Comparison of ENCODE assay signal across 8 cellular contexts in genomic region chr9:76810377-76810957, GRCh38. TPM values are rescaled to one million over a fixed set of nuclear protein-coding genes. Genes with fewer than 3 reads are reported as not detected.
DNase-seq lines count a peak whose midpoint lies in the region; ATAC-seq, FAIRE-seq and TF ChIP-seq lines count a peak whose summit lies in the region.

No MANE protein-coding gene starts in this region.

- intact Hi-C loops in Caco-2 (cut with micrococcal nuclease; ENCODE audit: unreplicated experiment) (loop anchor here (1.0 to 2.0 kb wide), 2 partner anchors 177 to 340 kb away; no protein-coding TSS in a partner anchor), breast epithelium (cut with DNase I; ENCODE audit: low total_unique reads) (no loop called here)

- H3K79me2 ChIP-seq in keratinocyte (ENCODE audit: control insufficient read depth, insufficient read depth, low read length): no peaks in the 10 kb centered on the region

- H3K4me3 Mint-ChIP-seq in Caco-2 (ENCODE audit: unreplicated experiment): no peak overlapping the region

- no peaks in the 10 kb centered on the region for H3K27me3 ChIP-seq in Caco-2 (replicated peaks; ENCODE audit: control insufficient read depth, insufficient read depth, low read length)
- H3K27me3 ChIP-seq in breast epithelium: no peaks in the 10 kb centered on the region
- no peaks in the 10 kb centered on the region for H3K27me3 ChIP-seq in keratinocyte (ENCODE audit: control insufficient read depth, extremely low read depth, insufficient read depth, low read length)
- H3K27me3 ChIP-seq in thoracic aorta (replicated peaks; ENCODE audit: insufficient read depth): no peaks in the 10 kb centered on the region

- ATAC-seq in GM18858 (IDR thresholded peaks at IDR 0.05; ENCODE audit: unreplicated experiment) (peak; percentile 88), HG03342 (IDR thresholded peaks at IDR 0.05; ENCODE audit: unreplicated experiment) (peak; percentile 81), thoracic aorta (ENCODE audit: insufficient number of reproducible peaks, low FRiP score, low read depth) (no peak)

- CTCF ChIA-PET in Caco-2 (lab: Charles Lee): interaction anchor here (0.6 to 1.5 kb wide), 4 partner anchors 175 to 308 kb away, joined by 3 read pairs; no protein-coding TSS in a partner anchor

- H3K4me1 ChIP-seq in Caco-2 (no peaks in the 10 kb centered on the region), breast epithelium (no peaks in the 10 kb centered on the region), keratinocyte (ENCODE audit: control insufficient read depth, extremely low read depth, insufficient read depth, low read length) (peaks cover 3% of the 10 kb centered on the region), thoracic aorta (ENCODE audit: control insufficient read depth in 1 of 2, low read depth in 2 of 2) (peaks cover 0 to 8% of the 10 kb centered on the region in 2 donors)

- no peak overlapping the region for H3K9ac ChIP-seq in keratinocyte (ENCODE audit: control insufficient read depth, extremely low read depth, insufficient read depth, low read length)

- H4K20me1 ChIP-seq in keratinocyte (ENCODE audit: control insufficient read depth, extremely low read depth, insufficient read depth, low read length): no peaks in the 10 kb centered on the region

- peak; percentile 62 for FAIRE-seq in keratinocyte (lab: Jason Lieb, UNC)

- no peaks in the 10 kb centered on the region for H3K36me3 Mint-ChIP-seq in Caco-2 (ENCODE audit: insufficient read depth, unreplicated experiment)

- H2AFZ ChIP-seq in keratinocyte (ENCODE audit: control insufficient read depth, low read length): no peak overlapping the region

- no peak overlapping the region for H3K4me3 ChIP-seq in Caco-2 (ENCODE audit: low read depth, low read length)
- H3K4me3 ChIP-seq in breast epithelium: no peak overlapping the region
- no peak overlapping the region for H3K4me3 ChIP-seq in keratinocyte (ENCODE audit: control insufficient read depth in 2 of 3, extremely low read depth in 1 of 3, insufficient read depth in 2 of 3, low read depth in 1 of 3, low read length in 3 of 3)
- no peak overlapping the region for H3K4me3 ChIP-seq in thoracic aorta

- TF ChIP-seq POLR2A in breast epithelium (IDR thresholded peaks at IDR 0.05): no peak

- H3K36me3 ChIP-seq in Caco-2 (ENCODE audit: control insufficient read depth, insufficient read depth, low read length): no peaks in the 10 kb centered on the region
- H3K36me3 ChIP-seq in breast epithelium: no peaks in the 10 kb centered on the region
- no peaks in the 10 kb centered on the region for H3K36me3 ChIP-seq in keratinocyte (ENCODE audit: control insufficient read depth in 2 of 2, extremely low read depth in 1 of 2, insufficient read depth in 2 of 2, low read length in 2 of 2)
- H3K36me3 ChIP-seq in thoracic aorta: peaks cover 13% of the 10 kb centered on the region

- H3K27ac Mint-ChIP-seq in Caco-2 (ENCODE audit: unreplicated experiment): no peak overlapping the region

- no peaks in the 10 kb centered on the region for H3K27me3 Mint-ChIP-seq in Caco-2 (ENCODE audit: insufficient read depth, unreplicated experiment)

- BruUV-seq in Caco-2 (replicated peaks; lab: Mats Ljungman, UMichigan): no TSS peak

- H3K9me3 Mint-ChIP-seq in Caco-2 (ENCODE audit: unreplicated experiment): no peaks in the 10 kb centered on the region

- dilution Hi-C loops in keratinocyte (cut with MboI; ENCODE audit: extremely low pct_ligation_motif_present, low sequenced_read_pairs): loop anchor here (25.0 kb wide), 1 partner anchor 177 kb away; no protein-coding TSS in a partner anchor

- no peak overlapping the region for H3K4me2 ChIP-seq in keratinocyte (ENCODE audit: control insufficient read depth, extremely low read depth, insufficient read depth, low read depth, low read length)

- DNase-seq in Caco-2 (peak; percentile 23 to 36), NCI-H748 treated with DMSO at 0.1 percent for 48 hours (lab: John Stamatoyannopoulos, UW) (peak; percentile 64), breast epithelium (ENCODE audit: low spot score in 2 of 2) (no peak), keratinocyte (ENCODE audit: low read depth, low spot score) (peak; percentile 23), thoracic aorta (ENCODE audit: low spot score) (no peak)
- DNase-seq in activated effector memory CD4-positive, alpha-beta T cell treated with Interleukin-2 at 50 U/mL for 16 hours: no peak

- H3K27ac ChIP-seq in breast epithelium: no peak overlapping the region
- H3K27ac ChIP-seq in keratinocyte (ENCODE audit: control insufficient read depth, insufficient read depth, low read length): no peak overlapping the region
- peak overlapping the region in 1 of 2 donors; percentile 11 for H3K27ac ChIP-seq in thoracic aorta

- H3K9me3 ChIP-seq in Caco-2: no peaks in the 10 kb centered on the region
- no peaks in the 10 kb centered on the region for H3K9me3 ChIP-seq in breast epithelium
- H3K9me3 ChIP-seq in keratinocyte (ENCODE audit: control insufficient read depth, low read depth, low read length): no peaks in the 10 kb centered on the region
- H3K9me3 ChIP-seq in thoracic aorta: no peaks in the 10 kb centered on the region

- POLR2A ChIA-PET in Caco-2 (lab: Charles Lee): no interaction called here

- peak; percentile 10 to 33 for TF ChIP-seq CTCF in Caco-2 (IDR thresholded peaks at IDR 0.05; ENCODE audit: insufficient read depth in 1 of 2, low read depth in 1 of 2, low read length in 1 of 2, severe bottlenecking in 1 of 2, unreplicated experiment in 1 of 2)
- peak; percentile 64 to 91 (median 86) for TF ChIP-seq CTCF in breast epithelium (IDR thresholded peaks at IDR 0.05)
- peak; percentile 75 to 87 (median 82) for TF ChIP-seq CTCF in keratinocyte (optimal IDR thresholded peaks at IDR 0.05 in 1 of 3, IDR thresholded peaks at IDR 0.05 in 1 of 3, conservative IDR thresholded peaks at IDR 0.05 in 1 of 3; ENCODE audit: extremely low read depth in 1 of 3, insufficient read depth in 2 of 3, low read length in 3 of 3)
- peak; percentile 78 for TF ChIP-seq CTCF in thoracic aorta (IDR thresholded peaks at IDR 0.05)

- H3K4me1 Mint-ChIP-seq in Caco-2 (ENCODE audit: low read depth, unreplicated experiment): no peaks in the 10 kb centered on the region

- H3K9me1 ChIP-seq in keratinocyte (ENCODE audit: control insufficient read depth, extremely low read depth, insufficient read depth, low read length): no peaks in the 10 kb centered on the region

RNA-seq across cellular contexts. Expression of gene PCA3, which starts 46.2 kb away (rescaled TPM):
- total RNA-seq in Caco-2 (2022) (not detected in 2 replicates), breast epithelium (under 1 TPM in 2 of 3 donors, not detected in 1; 0.16 to 0.44 TPM), thoracic aorta (not detected)
- polyA plus RNA-seq in keratinocyte: not detected in 3 replicates
- not detected for polyA plus RNA-seq in keratinocyte (2011; ENCODE audit: low read depth)
- not detected in 2 replicates for polyA plus RNA-seq in keratinocyte (2011; cell fraction: cytosol; rRNA removed)
- not detected in 2 replicates for polyA plus RNA-seq in keratinocyte (2011; cell fraction: nucleus; rRNA removed)
- polyA plus RNA-seq in keratinocyte (2012; ENCODE audit: low replicate concordance): not detected in 2 replicates
- not detected in 3 replicates for polyA minus RNA-seq in keratinocyte
- not detected for polyA minus RNA-seq in keratinocyte (2011; cell fraction: cytosol; rRNA and poly(A)+ RNA removed)
- polyA minus RNA-seq in keratinocyte (2011; cell fraction: nucleus; rRNA and poly(A)+ RNA removed): not detected in 2 replicates

Comparison
In these comparisons a context has a peak if more than half of its experiments do, and no peak if none do; other contexts are left out.
1. DNase-seq: peak in Caco-2 (2 of 2), NCI-H748 treated with DMSO at 0.1 percent for 48 hours (single experiment) and keratinocyte (single experiment); none in breast epithelium (0 of 2), thoracic aorta (single experiment) and activated effector memory CD4-positive, alpha-beta T cell treated with Interleukin-2 at 50 U/mL for 16 hours (single experiment).
2. CTCF ChIP-seq: peak in every context shown above with its lines; median percentile 86 in breast epithelium; 82 in keratinocyte; 78 in thoracic aorta; 22 in Caco-2.